8 cellular contexts compared by ENCODE assay signal in genomic region chr12:56040963-56041578, GRCh38. TPM values are rescaled to one million over a fixed set of nuclear protein-coding genes. Genes with fewer than 3 reads are reported as not detected.
DNase-seq lines count a peak whose midpoint lies in the region; ATAC-seq and TF ChIP-seq lines count a peak whose summit lies in the region.

No MANE protein-coding gene starts in this region.

- peak; percentile 5 for ATAC-seq in HG03442 (IDR thresholded peaks at IDR 0.05; ENCODE audit: unreplicated experiment)
- ATAC-seq in GM18873 (IDR thresholded peaks at IDR 0.05; ENCODE audit: low FRiP score, unreplicated experiment) = no peak
- ATAC-seq in GM21576 (IDR thresholded peaks at IDR 0.05; ENCODE audit: unreplicated experiment) = no peak
- no peak for ATAC-seq in GM19035 (IDR thresholded peaks at IDR 0.05; ENCODE audit: unreplicated experiment)

- TSS peak; percentile 84 for BruUV-seq in Calu3 (replicated peaks; lab: Mats Ljungman, UMichigan)

- H3K9me3 Mint-ChIP-seq in Calu3 (ENCODE audit: low read depth, unreplicated experiment) (no peaks in the 10 kb centered on the region), brain (peaks cover 0 to 4% (median 0%) of the 10 kb centered on the region in 5 experiments), mesothelial cell of epicardium (no peaks in the 10 kb centered on the region)

- TF ChIP-seq CTCF in Calu3 (IDR thresholded peaks at IDR 0.05; ENCODE audit: unreplicated experiment) (no peak), brain (conservative IDR thresholded peaks at IDR 0.05) (no peak), mesothelial cell of epicardium (IDR thresholded peaks at IDR 0.05; ENCODE audit: unreplicated experiment) (peak; percentile 46)

- intact Hi-C loops in Calu3 (cut with micrococcal nuclease; ENCODE audit: unreplicated experiment) = loop anchor here (1.0 to 10.0 kb wide), 5 partner anchors 45 to 302 kb away; partner anchors contain the start of genes ORMDL2, SARNP and SMARCC2

- CTCF ChIA-PET in Calu3 (lab: Charles Lee) = interaction anchor here (0.7 to 2.1 kb wide), 2 partner anchors 45 to 115 kb away, joined by 3 to 12 read pairs; partner anchors contain the start of gene SUOX

- H3K4me1 Mint-ChIP-seq in Calu3 (ENCODE audit: low read depth, unreplicated experiment) (peaks cover 11% of the 10 kb centered on the region), brain (peaks cover 28% of the 10 kb centered on the region), mesothelial cell of epicardium (peaks cover 19% of the 10 kb centered on the region)

- H3K27ac Mint-ChIP-seq in Calu3 (ENCODE audit: unreplicated experiment) = peak overlapping the region; percentile 95
- peak overlapping the region; percentile 97 to 99 (median 98) for H3K27ac Mint-ChIP-seq in brain
- peak overlapping the region; percentile 92 for H3K27ac Mint-ChIP-seq in mesothelial cell of epicardium

- DNase-seq in Calu3 = no peak
- peak in 1 of 2 experiments; percentile 40 for DNase-seq in mesothelial cell of epicardium (ENCODE audit: low spot score in 2 of 2, unreplicated experiment in 2 of 2)
- DNase-seq in activated gamma-delta T cell treated with Interleukin-2 at 50 U/mL for 16 hours = no peak

- peak overlapping the region; percentile 90 for H3K4me3 Mint-ChIP-seq in Calu3 (ENCODE audit: low read depth, unreplicated experiment)
- H3K4me3 Mint-ChIP-seq in brain = peak overlapping the region; percentile 93 to 100 (median 99)
- peak overlapping the region; percentile 96 for H3K4me3 Mint-ChIP-seq in mesothelial cell of epicardium

- H3K27me3 Mint-ChIP-seq in Calu3 (ENCODE audit: unreplicated experiment) (no peaks in the 10 kb centered on the region), brain (peaks cover 6% of the 10 kb centered on the region), mesothelial cell of epicardium (ENCODE audit: low read depth) (no peaks in the 10 kb centered on the region)

- H3K36me3 Mint-ChIP-seq in Calu3 (ENCODE audit: insufficient read depth, unreplicated experiment) = peaks cover 53% of the 10 kb centered on the region
- H3K36me3 Mint-ChIP-seq in brain = peaks cover 35% of the 10 kb centered on the region
- peaks cover 21% of the 10 kb centered on the region for H3K36me3 Mint-ChIP-seq in mesothelial cell of epicardium

RNA-seq across cellular contexts. Expression of gene RPS26, which starts 0.6 kb away (rescaled TPM):
- total RNA-seq in Calu3 (2022) (50.6 and 50.7 TPM in 2 replicates), mesothelial cell of epicardium (20.6 to 25.7 TPM (median 25.2 TPM) in 3 replicates)
- polyA plus RNA-seq in brain (ENCODE audit: insufficient read depth, low read depth, low replicate concordance) = 755 TPM

RNA-seq across cellular contexts. Expression of gene IKZF4, which starts 20.2 kb away (rescaled TPM):
- total RNA-seq in Calu3 (2022) (7.3 and 9.0 TPM in 2 replicates), mesothelial cell of epicardium (16.2 to 22.5 TPM (median 18.6 TPM) in 3 replicates)
- polyA plus RNA-seq in brain (ENCODE audit: insufficient read depth, low read depth, low replicate concordance) = 6.4 TPM

RNA-seq across cellular contexts. Expression of gene ERBB3, which starts 38.9 kb away (rescaled TPM):
- total RNA-seq in Calu3 (2022) (170 and 183 TPM in 2 replicates), mesothelial cell of epicardium (58.2 to 59.1 TPM (median 59.0 TPM) in 3 replicates)
- polyA plus RNA-seq in brain (ENCODE audit: insufficient read depth, low read depth, low replicate concordance) = 23.5 TPM

RNA-seq across cellular contexts. Expression of gene SUOX, which starts 44.0 kb away (rescaled TPM):
- total RNA-seq in Calu3 (2022) (31.1 and 34.9 TPM in 2 replicates), mesothelial cell of epicardium (37.1 to 38.9 TPM (median 38.1 TPM) in 3 replicates)
- 18.4 TPM for polyA plus RNA-seq in brain (ENCODE audit: insufficient read depth, low read depth, low replicate concordance)
